8 cellular contexts compared by ENCODE assay signal in genomic region chr9:128322342-128323191, GRCh38. TPM values are rescaled to one million over a fixed set of nuclear protein-coding genes. Genes with fewer than 3 reads are reported as not detected.
DNase-seq lines count a peak whose midpoint lies in the region; ATAC-seq and TF ChIP-seq lines count a peak whose summit lies in the region.

Gene COQ4, plus strand, starts transcription at chr9:128322839. Its CDS starts 20 bp downstream, at chr9:128322859.
A gene with protein sequence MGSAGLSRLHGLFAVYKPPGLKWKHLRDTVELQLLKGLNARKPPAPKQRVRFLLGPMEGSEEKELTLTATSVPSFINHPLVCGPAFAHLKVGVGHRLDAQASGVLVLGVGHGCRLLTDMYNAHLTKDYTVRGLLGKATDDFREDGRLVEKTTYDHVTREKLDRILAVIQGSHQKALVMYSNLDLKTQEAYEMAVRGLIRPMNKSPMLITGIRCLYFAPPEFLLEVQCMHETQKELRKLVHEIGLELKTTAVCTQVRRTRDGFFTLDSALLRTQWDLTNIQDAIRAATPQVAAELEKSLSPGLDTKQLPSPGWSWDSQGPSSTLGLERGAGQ (minus strand): TSS chr9:128322447. CDS start chr9:128322408, 39 bp downstream.

- peaks cover 29% of the 10 kb centered on the region for H3K79me2 ChIP-seq in KMS-11 (ENCODE audit: insufficient read depth, low read depth)

- peak within 1 kb of the TSS; percentile 82 for H2AFZ ChIP-seq in KMS-11 (ENCODE audit: low read depth)

- CTCF ChIA-PET in Panc1 (lab: Charles Lee), result no interaction called here

- POLR2A ChIA-PET in Panc1 (lab: Charles Lee), result no interaction called here

- peak within 1 kb of the TSS; percentile 95 for H3K4me3 Mint-ChIP-seq in activated T-cell treated with anti-CD3 and anti-CD28 coated beads, Interleukin-2, amount 50 U/mL, for 4 hours

- peak; percentile 90 for DNase-seq in DMS53 treated with DMSO at 0.1 percent for 48 hours (lab: John Stamatoyannopoulos, UW; ENCODE audit: unreplicated experiment)
- DNase-seq in Panc1 (ENCODE audit: low read depth, low spot score), result peak; percentile 74
- DNase-seq in activated T-cell treated with anti-CD3 and anti-CD28 coated beads, Interleukin-2, amount 50 U/mL, for 4 hours, result peak; percentile 89
- peak; percentile 77 to 81 for DNase-seq in stimulated activated CD8-positive, alpha-beta memory T cell treated with anti-CD3 and anti-CD28 coated beads, Interleukin-7, amount 100 ng/mL, for 1 hour (ENCODE audit: low read depth in 2 of 2)

- peak; percentile 73 for ATAC-seq in GM21737 (IDR thresholded peaks at IDR 0.05; ENCODE audit: unreplicated experiment)
- peak; percentile 97 for ATAC-seq in Panc1
- ATAC-seq in activated T-cell treated with anti-CD3 and anti-CD28 coated beads, Interleukin-2, amount 50 U/mL, for 4 hours, result peak; percentile 88 to 89
- peak; percentile 85 for ATAC-seq in esophagus mucosa

- no peak within 1 kb of the TSS for H3K4me3 ChIP-seq in KMS-11 (IDR thresholded peaks at IDR 0.05; ENCODE audit: insufficient read depth, low read depth, low read length)
- H3K4me3 ChIP-seq in Panc1 (ENCODE audit: low read depth in 2 of 2, low read length in 2 of 2), result peak within 1 kb of the TSS; percentile 98
- H3K4me3 ChIP-seq in muscle layer of colon (ENCODE audit: low read depth in 1 of 2, low read length in 2 of 2), result peak within 1 kb of the TSS; percentile 99

- H4K20me1 ChIP-seq in KMS-11 (ENCODE audit: insufficient read depth), result no peaks in the 10 kb centered on the region

- H3K36me3 ChIP-seq in KMS-11 (ENCODE audit: insufficient read depth) (no peaks in the 10 kb centered on the region), Panc1 (ENCODE audit: control insufficient read depth, insufficient read depth, low read length) (peaks cover 8% of the 10 kb centered on the region; the same call in 1 of the 2 replicates), muscle layer of colon (ENCODE audit: insufficient read depth, low read length) (peaks cover 19% of the 10 kb centered on the region)

- no TSS peak for BruUV-seq in Panc1 (replicated peaks; lab: Mats Ljungman, UMichigan)

- intact Hi-C loops in Panc1 (cut with micrococcal nuclease; ENCODE audit: unreplicated experiment), result no loop called here

- H3K9me3 Mint-ChIP-seq in activated T-cell treated with anti-CD3 and anti-CD28 coated beads, Interleukin-2, amount 50 U/mL, for 4 hours, result no peaks in the 10 kb centered on the region

- no peaks in the 10 kb centered on the region for H3K27me3 Mint-ChIP-seq in activated T-cell treated with anti-CD3 and anti-CD28 coated beads, Interleukin-2, amount 50 U/mL, for 4 hours (ENCODE audit: low read depth)

- no peaks in the 10 kb centered on the region for H3K27me3 ChIP-seq in KMS-11 (ENCODE audit: insufficient read depth, low read depth)
- H3K27me3 ChIP-seq in Panc1 (ENCODE audit: control insufficient read depth, insufficient read depth, low read length), result no peaks in the 10 kb centered on the region
- no peaks in the 10 kb centered on the region for H3K27me3 ChIP-seq in muscle layer of colon (ENCODE audit: control insufficient read depth in 1 of 2, insufficient read depth in 2 of 2, low read length in 2 of 2)

- TF ChIP-seq CTCF in KMS-11 (conservative IDR thresholded peaks at IDR 0.05; ENCODE audit: low read depth, low read length) (no peak), Panc1 (IDR thresholded peaks at IDR 0.05) (no peak)

- H3K27ac ChIP-seq in KMS-11 (peak within 1 kb of the TSS; percentile 73), Panc1 (ENCODE audit: low read length) (peak within 1 kb of the TSS; percentile 93), muscle layer of colon (ENCODE audit: low read depth, low read length) (peak within 1 kb of the TSS; percentile 93)

- peak within 1 kb of the TSS; percentile 86 for H3K4me2 ChIP-seq in KMS-11

- H3K36me3 Mint-ChIP-seq in activated T-cell treated with anti-CD3 and anti-CD28 coated beads, Interleukin-2, amount 50 U/mL, for 4 hours (ENCODE audit: insufficient read depth), result peaks cover 9% of the 10 kb centered on the region

- peaks cover 16% of the 10 kb centered on the region for H3K4me1 Mint-ChIP-seq in activated T-cell treated with anti-CD3 and anti-CD28 coated beads, Interleukin-2, amount 50 U/mL, for 4 hours (ENCODE audit: low read depth)

- peak within 1 kb of the TSS; percentile 74 for H3K9ac ChIP-seq in KMS-11
- H3K9ac ChIP-seq in muscle layer of colon (ENCODE audit: low read length), result peak within 1 kb of the TSS; percentile 89

- H3K9me3 ChIP-seq in Panc1 (ENCODE audit: control insufficient read depth, insufficient read depth, low read depth, low read length), result no peaks in the 10 kb centered on the region
- no peaks in the 10 kb centered on the region for H3K9me3 ChIP-seq in muscle layer of colon (ENCODE audit: low read length)

- in situ Hi-C loops in Panc1 (cut with HindIII; ENCODE audit: low pct_unique_long_range_greater_than_20kb, low sequenced_read_pairs), result no loop called here

- H3K4me1 ChIP-seq in KMS-11 (ENCODE audit: low read depth, poor library complexity, severe bottlenecking) (peaks cover 16% of the 10 kb centered on the region), Panc1 (ENCODE audit: control insufficient read depth, insufficient read depth, low read length) (peaks cover 5% of the 10 kb centered on the region), muscle layer of colon (ENCODE audit: insufficient read depth, low read length) (peaks cover 15% of the 10 kb centered on the region)

RNA-seq across cellular contexts. Expression of gene COQ4, which starts in this region (rescaled TPM):
- 19.1 TPM for total RNA-seq in Panc1 (2021; ENCODE audit: unreplicated experiment)
- polyA plus RNA-seq in Panc1 (2012; ENCODE audit: insufficient read length), result 17.6 TPM
- 10 to 100 TPM; 60.7 to 63.9 (median 62.4) TPM for total RNA-seq in activated T-cell treated with anti-CD3 and anti-CD28 coated beads, Interleukin-2, amount 50 U/mL, for 4 hours
- total RNA-seq in esophagus mucosa, result 61.7 TPM

RNA-seq across cellular contexts. Expression of the second gene that starts in this region (rescaled TPM):
- total RNA-seq in Panc1 (2021; ENCODE audit: unreplicated experiment), result 22.5 TPM
- 26.9 TPM for polyA plus RNA-seq in Panc1 (2012; ENCODE audit: insufficient read length)
- 10 to 100 TPM; 64.6 to 71.7 (median 69.7) TPM for total RNA-seq in activated T-cell treated with anti-CD3 and anti-CD28 coated beads, Interleukin-2, amount 50 U/mL, for 4 hours
- total RNA-seq in esophagus mucosa, result 40.3 TPM
